Comparison of ENCODE assay signal across 8 cellular contexts in genomic region chr1:89762801-89763648, GRCh38. TPM values are rescaled to one million over a fixed set of nuclear protein-coding genes. Genes with fewer than 3 reads are reported as not detected.
DNase-seq lines count a peak whose midpoint lies in the region; ATAC-seq and TF ChIP-seq lines count a peak whose summit lies in the region.

No MANE protein-coding gene starts in this region.

- DNase-seq in DMS53 treated with DMSO at 0.1 percent for 48 hours (lab: John Stamatoyannopoulos, UW; ENCODE audit: unreplicated experiment) (peak; percentile 89), IMR-90 (peak; percentile 78), RPMI8226 (peak; percentile 76), activated gamma-delta T cell (lab: John Stamatoyannopoulos, UW) (peak; percentile 60), foreskin keratinocyte (peak; percentile 32 to 66), neural progenitor cell (ENCODE audit: low spot score) (peak; percentile 96), stomach (peak; percentile 84)

- H2AK5ac ChIP-seq in IMR-90 (ENCODE audit: low read depth, low read length): no peak overlapping the region

- TF ChIP-seq EP300 in stomach (IDR thresholded peaks at IDR 0.05): no peak

- peak overlapping the region; percentile 94 for H3K4me2 ChIP-seq in IMR-90 (ENCODE audit: low read depth, low read length)
- peak overlapping the region; percentile 80 for H3K4me2 ChIP-seq in neural progenitor cell

- intact Hi-C loops in IMR-90 (cut with micrococcal nuclease) (loop anchor here (1.0 to 2.0 kb wide), 4 partner anchors 131 to 280 kb away; partner anchors contain the start of gene LRRC8B), stomach (cut with DNase I; ENCODE audit: low total_unique reads) (loop anchor here (10.0 kb wide), 1 partner anchor 278 kb away; no protein-coding TSS in a partner anchor)

- peaks cover 6% of the 10 kb centered on the region for H3K4me1 ChIP-seq in IMR-90 (ENCODE audit: control insufficient read depth, insufficient read depth, low read length)
- peaks cover 6% of the 10 kb centered on the region for H3K4me1 ChIP-seq in foreskin keratinocyte
- H3K4me1 ChIP-seq in neural progenitor cell: peaks cover 17% of the 10 kb centered on the region
- H3K4me1 ChIP-seq in stomach: peaks cover 5 to 39% (median 17%) of the 10 kb centered on the region in 4 donors

- peak; percentile 99 for ATAC-seq in GM21529 (IDR thresholded peaks at IDR 0.05; ENCODE audit: unreplicated experiment)
- peak; percentile 100 for ATAC-seq in IMR-90 (ENCODE audit: low read depth)
- ATAC-seq in foreskin keratinocyte: peak; percentile 96

- peak overlapping the region; percentile 65; the same call in 1 of the 2 replicates for H2BK20ac ChIP-seq in IMR-90 (ENCODE audit: low read depth, low read length)

- CTCF ChIA-PET in IMR-90 (lab: Yijun Ruan, JAX): interaction anchor here (0.6 to 3.4 kb wide), 31 partner anchors 10 to 740 kb away, joined by 3 to 35 read pairs (median 5); partner anchors contain the start of gene LRRC8C

- no peaks in the 10 kb centered on the region for H3K36me3 Mint-ChIP-seq in neural progenitor cell

- peak overlapping the region; percentile 56 for H3K4me3 ChIP-seq in IMR-90 (ENCODE audit: insufficient read depth, low read depth, low read length)
- peak overlapping the region; percentile 56 for H3K4me3 ChIP-seq in neural progenitor cell
- H3K4me3 ChIP-seq in stomach: peak overlapping the region; percentile 41 to 47 (median 45)

- H3K14ac ChIP-seq in IMR-90 (replicated peaks; ENCODE audit: low read depth, low read length): peak overlapping the region; percentile 77

- dilution Hi-C loops in IMR-90 (cut with HindIII; ENCODE audit: low sequenced_read_pairs, unreplicated experiment): no loop called here

- in situ Hi-C loops in IMR-90 (cut with MboI; ENCODE audit: low sequenced_read_pairs): loop anchor here (10.0 kb wide), 1 partner anchor 278 kb away; no protein-coding TSS in a partner anchor

- H3K23ac ChIP-seq in IMR-90 (ENCODE audit: low read depth, low read length): peak overlapping the region; percentile 83

- POLR2A ChIA-PET in IMR-90 (lab: Charles Lee; ENCODE audit: unreplicated experiment): interaction anchor here (0.6 to 0.8 kb wide), 2 partner anchors 130 to 166 kb away, joined by 4 read pairs; partner anchors contain the start of gene LRRC8C

- TF ChIP-seq RAD21 in IMR-90 (IDR thresholded peaks at IDR 0.05; ENCODE audit: low read length): peak; percentile 98

- H3K27ac ChIP-seq in IMR-90 (ENCODE audit: insufficient read depth, low read length): no peak overlapping the region; the same call in 1 of the 2 replicates
- H3K27ac ChIP-seq in foreskin keratinocyte: no peak overlapping the region
- no peak overlapping the region for H3K27ac ChIP-seq in neural progenitor cell
- peak overlapping the region in 4 of 5 donors; percentile 42 to 78 (median 56) for H3K27ac ChIP-seq in stomach

- H3K9me3 Mint-ChIP-seq in neural progenitor cell: no peaks in the 10 kb centered on the region

- no peak overlapping the region for H3K27ac Mint-ChIP-seq in neural progenitor cell

- H3K4ac ChIP-seq in IMR-90 (ENCODE audit: low read depth, low read length): peak overlapping the region; percentile 61

- H4K8ac ChIP-seq in IMR-90 (ENCODE audit: low read depth in 2 of 2, low read length in 2 of 2): peak overlapping the region in 1 of 2 experiments; percentile 69; a peak in 1 of 4 replicates

- H3F3A ChIP-seq in neural progenitor cell (ENCODE audit: low read depth): peaks cover 6% of the 10 kb centered on the region

- peaks cover 2% of the 10 kb centered on the region for H3K27me3 Mint-ChIP-seq in neural progenitor cell (ENCODE audit: insufficient read depth, low read depth)

- peaks cover 16% of the 10 kb centered on the region for H3K4me1 Mint-ChIP-seq in neural progenitor cell

- no peaks in the 10 kb centered on the region for H4K20me1 ChIP-seq in IMR-90 (ENCODE audit: insufficient read depth, low read length)
- H4K20me1 ChIP-seq in neural progenitor cell (ENCODE audit: low read depth): no peaks in the 10 kb centered on the region

- no TSS peak for BruUV-seq in IMR-90 (replicated peaks; lab: Mats Ljungman, UMichigan)

- H2BK15ac ChIP-seq in IMR-90 (ENCODE audit: low read depth, low read length): peak overlapping the region; percentile 74; the same call in 2 of the 3 replicates

- TF ChIP-seq POLR2A in IMR-90 (IDR thresholded peaks at IDR 0.05; ENCODE audit: low read depth, low read length) (no peak), stomach (IDR thresholded peaks at IDR 0.05) (no peak)

- H3K18ac ChIP-seq in IMR-90 (ENCODE audit: low read depth, low read length): no peak overlapping the region

- WGBS in IMR-90 (ENCODE audit: extremely low coverage in 2 of 2, insufficient read length in 1 of 2), 2 experiments: 0% methylated on average over 9 of the region's 46 CpGs; no CpG with 5 or more reads in 1 of the 2 experiments
- WGBS in stomach, 5 donors: 2 to 4% (median 2%) methylated on average over 39 to 46 of the region's 46 CpGs

- H3K4me3 Mint-ChIP-seq in neural progenitor cell: peak overlapping the region; percentile 87

- H2BK120ac ChIP-seq in IMR-90 (ENCODE audit: low read depth, low read length): peak overlapping the region; percentile 84

- peak overlapping the region; percentile 26; the same call in 1 of the 2 replicates for H4K91ac ChIP-seq in IMR-90 (ENCODE audit: insufficient read depth, low read depth, low read length)

- H3K36me3 ChIP-seq in IMR-90 (ENCODE audit: control insufficient read depth, insufficient read depth, low read length) (no peaks in the 10 kb centered on the region), neural progenitor cell (no peaks in the 10 kb centered on the region), stomach (no peaks in the 10 kb centered on the region)

- no peaks in the 10 kb centered on the region for H3K27me3 ChIP-seq in IMR-90 (ENCODE audit: control insufficient read depth, insufficient read depth, low read length)
- H3K27me3 ChIP-seq in foreskin keratinocyte: no peaks in the 10 kb centered on the region
- H3K27me3 ChIP-seq in neural progenitor cell: peaks cover 39% of the 10 kb centered on the region
- H3K27me3 ChIP-seq in stomach: no peaks in the 10 kb centered on the region

- H4K5ac ChIP-seq in IMR-90 (ENCODE audit: low read depth, low read length): no peak overlapping the region

- no peak overlapping the region for H3K56ac ChIP-seq in IMR-90 (ENCODE audit: extremely low read depth, insufficient read depth, low read length)

- H2AFZ ChIP-seq in IMR-90 (replicated peaks; ENCODE audit: low read length, poor library complexity) (peak overlapping the region; percentile 92), neural progenitor cell (replicated peaks) (peak overlapping the region; percentile 93)

- H3K79me1 ChIP-seq in IMR-90 (ENCODE audit: low read depth in 1 of 2, low read length in 2 of 2): no peaks in the 10 kb centered on the region

- peak overlapping the region; percentile 63 for H3K9ac ChIP-seq in IMR-90 (ENCODE audit: low read depth, low read length)
- H3K9ac ChIP-seq in neural progenitor cell: no peak overlapping the region

- H3K79me2 ChIP-seq in neural progenitor cell (ENCODE audit: low read depth): no peaks in the 10 kb centered on the region

- no peaks in the 10 kb centered on the region; the same call in 1 of the 2 replicates for H3K9me1 ChIP-seq in IMR-90 (ENCODE audit: insufficient read depth, low read length)

- TF ChIP-seq CTCF in IMR-90 (conservative IDR thresholded peaks at IDR 0.05; ENCODE audit: low read depth, low read length) (peak; percentile 99), foreskin keratinocyte (conservative IDR thresholded peaks at IDR 0.05) (peak; percentile 99), neural progenitor cell (IDR thresholded peaks at IDR 0.05) (peak; percentile 97), stomach (IDR thresholded peaks at IDR 0.05) (peak in 5 of 7 experiments; percentile 93 to 96 (median 94))

- H3K9me3 ChIP-seq in IMR-90 (ENCODE audit: control insufficient read depth, insufficient read depth, low read length): no peaks in the 10 kb centered on the region
- no peaks in the 10 kb centered on the region for H3K9me3 ChIP-seq in neural progenitor cell (ENCODE audit: low read depth)
- no peaks in the 10 kb centered on the region for H3K9me3 ChIP-seq in stomach

- H2BK5ac ChIP-seq in IMR-90 (ENCODE audit: low read depth, low read length, poor library complexity, severe bottlenecking): no peak overlapping the region

- H2AK9ac ChIP-seq in IMR-90 (replicated peaks; ENCODE audit: low read depth, low read length, poor library complexity): peak overlapping the region; percentile 71

TF ChIP-seq in IMR-90, 13 proteins besides CTCF, POLR2A, EP300 and RAD21:
- TF ChIP-seq, protein P1, sequence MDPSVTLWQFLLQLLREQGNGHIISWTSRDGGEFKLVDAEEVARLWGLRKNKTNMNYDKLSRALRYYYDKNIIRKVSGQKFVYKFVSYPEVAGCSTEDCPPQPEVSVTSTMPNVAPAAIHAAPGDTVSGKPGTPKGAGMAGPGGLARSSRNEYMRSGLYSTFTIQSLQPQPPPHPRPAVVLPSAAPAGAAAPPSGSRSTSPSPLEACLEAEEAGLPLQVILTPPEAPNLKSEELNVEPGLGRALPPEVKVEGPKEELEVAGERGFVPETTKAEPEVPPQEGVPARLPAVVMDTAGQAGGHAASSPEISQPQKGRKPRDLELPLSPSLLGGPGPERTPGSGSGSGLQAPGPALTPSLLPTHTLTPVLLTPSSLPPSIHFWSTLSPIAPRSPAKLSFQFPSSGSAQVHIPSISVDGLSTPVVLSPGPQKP (IDR thresholded peaks at IDR 0.05; ENCODE audit: borderline replicate concordance, low read depth, low read length): no peak
- TF ChIP-seq MAZ (IDR thresholded peaks at IDR 0.05; ENCODE audit: borderline replicate concordance, low read depth, low read length): peak; percentile 84; the same call in 1 of the 2 replicates
- TF ChIP-seq SMC3 (IDR thresholded peaks at IDR 0.05; ENCODE audit: low read depth, low read length): peak; percentile 94

RNA-seq across cellular contexts. Expression of gene LRRC8D, which starts 57.8 kb away (rescaled TPM):
- 34.7 and 35.3 TPM in 2 replicates for total RNA-seq in IMR-90 (2012; rRNA removed)
- 30.7 and 34.1 TPM in 2 replicates for polyA plus RNA-seq in IMR-90 (2012; rRNA removed)
- polyA plus RNA-seq in IMR-90 (2012; cell fraction: cytosol; rRNA removed): 29.8 and 40.6 TPM in 2 replicates
- 12.1 and 17.4 TPM in 2 replicates for polyA plus RNA-seq in IMR-90 (2012; cell fraction: nucleus; rRNA removed; ENCODE audit: low replicate concordance)
- total RNA-seq in foreskin keratinocyte: 45.8 and 50.4 TPM in 2 replicates
- 14.2 and 20.4 TPM in 2 replicates for polyA plus RNA-seq in foreskin keratinocyte
- 32.6 and 55.7 TPM in 2 replicates for total RNA-seq in neural progenitor cell (ENCODE audit: low replicate concordance)
- total RNA-seq in stomach: 10 to 100 TPM in 2 of 5 donors, 1 to 10 TPM in 2, under 1 TPM in 1; under 0.01 to 13.8 (median 10.0) TPM
- 1 to 10 TPM; 2.9 to 6.4 (median 3.7) TPM for polyA plus RNA-seq in stomach

Comparison
In these comparisons a context has a peak if more than half of its experiments do, and no peak if none do; other contexts are left out.
1. H3K27ac ChIP-seq: peak in stomach (4 of 5); none in IMR-90 (single experiment), foreskin keratinocyte (single experiment) and neural progenitor cell (single experiment).
2. Peak in every context shown above with its lines, with median percentiles within 50 percentile points of each other: DNase-seq, ATAC-seq, H3K4me3 ChIP-seq and CTCF ChIP-seq.